In genomic region chr10:49931959-49932727, GRCh38 we compare ENCODE assay signal across 7 cellular contexts. TPM values are rescaled to one million over a fixed set of nuclear protein-coding genes. Genes with fewer than 3 reads are reported as not detected.
DNase-seq lines count a peak whose midpoint lies in the region; ATAC-seq, FAIRE-seq and TF ChIP-seq lines count a peak whose summit lies in the region.
"Not testable (repeated sequence)": the region's sequence is repeated elsewhere in the genome, so short reads cannot be mapped to it uniquely, and the experiment has no call there.

No MANE protein-coding gene starts in this region.

- H3K4me1 Mint-ChIP-seq in activated T-cell treated with anti-CD3 and anti-CD28 coated beads, Interleukin-2, amount 50 U/mL, for 72 hours (ENCODE audit: low read depth), result peaks cover 11% of the 10 kb centered on the region
- H3K4me1 Mint-ChIP-seq in MCF 10A (ENCODE audit: insufficient read depth, unreplicated experiment); stimulated activated naive CD8-positive, alpha-beta T cell treated with anti-CD3 and anti-CD28 coated beads, Interleukin-15, amount 100 ng/mL, for 72 hours: not testable (repeated sequence)
- H3K4me1 Mint-ChIP-seq in endodermal cell, result peaks cover 13% of the 10 kb centered on the region

- H3K27me3 ChIP-seq in IMR-90 (ENCODE audit: control insufficient read depth, insufficient read depth, low read length); endodermal cell (ENCODE audit: control insufficient read depth, insufficient read depth, low read length, poor library complexity, severe bottlenecking); keratinocyte (ENCODE audit: control insufficient read depth, extremely low read depth, insufficient read depth, low read length): not testable (repeated sequence)

- H3K9me3 Mint-ChIP-seq in activated T-cell treated with anti-CD3 and anti-CD28 coated beads, Interleukin-2, amount 50 U/mL, for 72 hours; MCF 10A (ENCODE audit: unreplicated experiment); endodermal cell; stimulated activated naive CD8-positive, alpha-beta T cell treated with anti-CD3 and anti-CD28 coated beads, Interleukin-15, amount 100 ng/mL, for 72 hours: not testable (repeated sequence)

- H4K91ac ChIP-seq in IMR-90 (ENCODE audit: insufficient read depth, low read depth, low read length), result not testable (repeated sequence)

- not testable (repeated sequence) for H3K4me3 Mint-ChIP-seq in activated T-cell treated with anti-CD3 and anti-CD28 coated beads, Interleukin-2, amount 50 U/mL, for 72 hours; MCF 10A (ENCODE audit: unreplicated experiment); endodermal cell; stimulated activated naive CD8-positive, alpha-beta T cell treated with anti-CD3 and anti-CD28 coated beads, Interleukin-15, amount 100 ng/mL, for 72 hours

- H3K79me2 ChIP-seq in keratinocyte (ENCODE audit: control insufficient read depth, insufficient read depth, low read length), result not testable (repeated sequence)

- not testable (repeated sequence) for H2BK20ac ChIP-seq in IMR-90 (ENCODE audit: low read depth, low read length)

- H3K27ac ChIP-seq in IMR-90 (ENCODE audit: insufficient read depth, low read length); endodermal cell (ENCODE audit: low read depth, low read length): not testable (repeated sequence)
- H3K27ac ChIP-seq in keratinocyte (ENCODE audit: control insufficient read depth, insufficient read depth, low read length), result peak overlapping the region; percentile 56

- not testable (repeated sequence) for H2AK9ac ChIP-seq in IMR-90 (replicated peaks; ENCODE audit: low read depth, low read length, poor library complexity)

- H3K9me3 ChIP-seq in IMR-90 (ENCODE audit: control insufficient read depth, insufficient read depth, low read length); endodermal cell (ENCODE audit: control insufficient read depth, low read length); keratinocyte (ENCODE audit: control insufficient read depth, low read depth, low read length): not testable (repeated sequence)

- not testable (repeated sequence) for H3K56ac ChIP-seq in IMR-90 (ENCODE audit: extremely low read depth, insufficient read depth, low read length)

- not testable (repeated sequence) for BruUV-seq in IMR-90 (replicated peaks; lab: Mats Ljungman, UMichigan)
- BruUV-seq in MCF 10A (replicated peaks; lab: Mats Ljungman, UMichigan), result TSS peak; percentile 76

- POLR2A ChIA-PET in IMR-90 (lab: Charles Lee; ENCODE audit: unreplicated experiment); MCF 10A (lab: Yijun Ruan, JAX): not testable (repeated sequence)

- H3K4ac ChIP-seq in IMR-90 (ENCODE audit: low read depth, low read length), result not testable (repeated sequence)

- H3K14ac ChIP-seq in IMR-90 (replicated peaks; ENCODE audit: low read depth, low read length), result not testable (repeated sequence)

- not testable (repeated sequence) for H2BK120ac ChIP-seq in IMR-90 (ENCODE audit: low read depth, low read length)

- H3K9me1 ChIP-seq in IMR-90 (ENCODE audit: insufficient read depth, low read length); keratinocyte (ENCODE audit: control insufficient read depth, extremely low read depth, insufficient read depth, low read length): not testable (repeated sequence)

- dilution Hi-C loops in IMR-90 (cut with HindIII; ENCODE audit: low sequenced_read_pairs, unreplicated experiment); keratinocyte (cut with MboI; ENCODE audit: extremely low pct_ligation_motif_present, low sequenced_read_pairs): not testable (repeated sequence)

- not testable (repeated sequence) for H4K8ac ChIP-seq in IMR-90 (ENCODE audit: low read depth in 2 of 2, low read length in 2 of 2)

- FAIRE-seq in G401.6 (lab: Jason Lieb, UNC), result peak; percentile 21
- not testable (repeated sequence) for FAIRE-seq in keratinocyte (lab: Jason Lieb, UNC)

- peak; percentile 63; the same call in 1 of the 2 replicates for ATAC-seq in IMR-90 (ENCODE audit: low read depth)
- peak; percentile 80 to 86 for ATAC-seq in activated T-cell treated with anti-CD3 and anti-CD28 coated beads, Interleukin-2, amount 50 U/mL, for 72 hours (replicated peaks in 1 of 2)
- peak; percentile 61 for ATAC-seq in stimulated activated naive CD8-positive, alpha-beta T cell treated with anti-CD3 and anti-CD28 coated beads, Interleukin-15, amount 100 ng/mL, for 72 hours

- H3K18ac ChIP-seq in IMR-90 (ENCODE audit: low read depth, low read length), result not testable (repeated sequence)

- H2AK5ac ChIP-seq in IMR-90 (ENCODE audit: low read depth, low read length), result not testable (repeated sequence)

- not testable (repeated sequence) for H3K4me2 ChIP-seq in IMR-90 (ENCODE audit: low read depth, low read length); keratinocyte (ENCODE audit: control insufficient read depth, extremely low read depth, insufficient read depth, low read depth, low read length)

- not testable (repeated sequence) for H3K27me3 Mint-ChIP-seq in activated T-cell treated with anti-CD3 and anti-CD28 coated beads, Interleukin-2, amount 50 U/mL, for 72 hours (ENCODE audit: low read depth); MCF 10A (ENCODE audit: insufficient read depth, unreplicated experiment); endodermal cell (ENCODE audit: insufficient read depth); stimulated activated naive CD8-positive, alpha-beta T cell treated with anti-CD3 and anti-CD28 coated beads, Interleukin-15, amount 100 ng/mL, for 72 hours

- intact Hi-C loops in IMR-90 (cut with micrococcal nuclease); MCF 10A (cut with micrococcal nuclease): not testable (repeated sequence)

- peak overlapping the region; percentile 82 for H3K27ac Mint-ChIP-seq in activated T-cell treated with anti-CD3 and anti-CD28 coated beads, Interleukin-2, amount 50 U/mL, for 72 hours
- not testable (repeated sequence) for H3K27ac Mint-ChIP-seq in MCF 10A (ENCODE audit: low read depth, unreplicated experiment); endodermal cell
- peak overlapping the region; percentile 48 to 81 for H3K27ac Mint-ChIP-seq in stimulated activated naive CD8-positive, alpha-beta T cell treated with anti-CD3 and anti-CD28 coated beads, Interleukin-15, amount 100 ng/mL, for 72 hours

- TF ChIP-seq RAD21 in IMR-90 (IDR thresholded peaks at IDR 0.05; ENCODE audit: low read length), result not testable (repeated sequence)

- H2AFZ ChIP-seq in IMR-90 (replicated peaks; ENCODE audit: low read length, poor library complexity); keratinocyte (ENCODE audit: control insufficient read depth, low read length): not testable (repeated sequence)

- not testable (repeated sequence) for H3K36me3 ChIP-seq in IMR-90 (ENCODE audit: control insufficient read depth, insufficient read depth, low read length); endodermal cell (ENCODE audit: control insufficient read depth, insufficient read depth, low read length); keratinocyte (ENCODE audit: control insufficient read depth in 2 of 2, extremely low read depth in 1 of 2, insufficient read depth in 2 of 2, low read length in 2 of 2)

- not testable (repeated sequence) for H3K4me1 ChIP-seq in IMR-90 (ENCODE audit: control insufficient read depth, insufficient read depth, low read length); endodermal cell (ENCODE audit: control insufficient read depth, insufficient read depth, low read length); keratinocyte (ENCODE audit: control insufficient read depth, extremely low read depth, insufficient read depth, low read length)

- DNase-seq in IMR-90; activated T-cell treated with anti-CD3 and anti-CD28 coated beads, Interleukin-2, amount 50 U/mL, for 72 hours; MCF 10A (ENCODE audit: unreplicated experiment); keratinocyte (ENCODE audit: low read depth, low spot score); stimulated activated naive CD8-positive, alpha-beta T cell treated with anti-CD3 and anti-CD28 coated beads, Interleukin-15, amount 100 ng/mL, for 72 hours: not testable (repeated sequence)
- peak; percentile 62 for DNase-seq in endodermal cell

- H3K36me3 Mint-ChIP-seq in activated T-cell treated with anti-CD3 and anti-CD28 coated beads, Interleukin-2, amount 50 U/mL, for 72 hours (ENCODE audit: insufficient read depth in 2 of 2); endodermal cell (ENCODE audit: low read depth): not testable (repeated sequence)
- peaks cover 27% of the 10 kb centered on the region for H3K36me3 Mint-ChIP-seq in MCF 10A (ENCODE audit: insufficient read depth, unreplicated experiment)

- not testable (repeated sequence) for H2BK15ac ChIP-seq in IMR-90 (ENCODE audit: low read depth, low read length)

- not testable (repeated sequence) for H3K4me3 ChIP-seq in IMR-90 (ENCODE audit: insufficient read depth, low read depth, low read length); endodermal cell (ENCODE audit: low read length); keratinocyte (ENCODE audit: control insufficient read depth in 2 of 3, extremely low read depth in 1 of 3, insufficient read depth in 2 of 3, low read depth in 1 of 3, low read length in 3 of 3)

- in situ Hi-C loops in IMR-90 (cut with MboI; ENCODE audit: low sequenced_read_pairs), result not testable (repeated sequence)

- TF ChIP-seq CTCF in IMR-90 (conservative IDR thresholded peaks at IDR 0.05; ENCODE audit: low read depth, low read length); MCF 10A (IDR thresholded peaks at IDR 0.05; ENCODE audit: unreplicated experiment); endodermal cell (conservative IDR thresholded peaks at IDR 0.05); keratinocyte (optimal IDR thresholded peaks at IDR 0.05 in 1 of 3, IDR thresholded peaks at IDR 0.05 in 1 of 3, conservative IDR thresholded peaks at IDR 0.05 in 1 of 3; ENCODE audit: extremely low read depth in 1 of 3, insufficient read depth in 2 of 3, low read length in 3 of 3): not testable (repeated sequence)

- WGBS in IMR-90 (ENCODE audit: extremely low coverage in 2 of 2, insufficient read length in 1 of 2), 2 experiments, result no CpG with 5 or more reads among the region's 7 CpGs
- WGBS in endodermal cell (ENCODE audit: insufficient coverage in 1 of 2, insufficient read length in 1 of 2), 2 experiments, result 50% methylated on average over 2 of the region's 7 CpGs; no CpG with 5 or more reads in 1 of the 2 experiments

- TF ChIP-seq POLR2A in IMR-90 (IDR thresholded peaks at IDR 0.05; ENCODE audit: low read depth, low read length), result not testable (repeated sequence)

- not testable (repeated sequence) for H4K5ac ChIP-seq in IMR-90 (ENCODE audit: low read depth, low read length)

- not testable (repeated sequence) for H3K23ac ChIP-seq in IMR-90 (ENCODE audit: low read depth, low read length)

- H3K9ac ChIP-seq in IMR-90 (ENCODE audit: low read depth, low read length); endodermal cell (ENCODE audit: extremely low read depth, low read length, poor library complexity, severe bottlenecking); keratinocyte (ENCODE audit: control insufficient read depth, extremely low read depth, insufficient read depth, low read length): not testable (repeated sequence)

- not testable (repeated sequence) for H3K79me1 ChIP-seq in IMR-90 (ENCODE audit: low read depth in 1 of 2, low read length in 2 of 2)

- CTCF ChIA-PET in IMR-90 (lab: Yijun Ruan, JAX); MCF 10A (lab: Yijun Ruan, JAX): not testable (repeated sequence)

- not testable (repeated sequence) for H2BK5ac ChIP-seq in IMR-90 (ENCODE audit: low read depth, low read length, poor library complexity, severe bottlenecking)

- H4K20me1 ChIP-seq in IMR-90 (ENCODE audit: insufficient read depth, low read length); keratinocyte (ENCODE audit: control insufficient read depth, extremely low read depth, insufficient read depth, low read length): not testable (repeated sequence)

RNA-seq across cellular contexts. Expression of gene PARG, which starts 9.7 kb away (rescaled TPM):
- 24.4 and 32.2 TPM in 2 replicates for total RNA-seq in IMR-90 (2012; rRNA removed)
- 7.5 and 8.6 TPM in 2 replicates for polyA plus RNA-seq in IMR-90 (2012; rRNA removed)
- 2.1 and 3.3 TPM in 2 replicates for polyA plus RNA-seq in IMR-90 (2012; cell fraction: cytosol; rRNA removed)
- 3.5 and 10.6 TPM in 2 replicates for polyA plus RNA-seq in IMR-90 (2012; cell fraction: nucleus; rRNA removed; ENCODE audit: low replicate concordance)
- 10 to 100 TPM; 32.1 to 33.4 TPM for total RNA-seq in activated T-cell treated with anti-CD3 and anti-CD28 coated beads, Interleukin-2, amount 50 U/mL, for 72 hours
- 29.2 and 36.2 TPM in 2 replicates for total RNA-seq in MCF 10A (2022)
- total RNA-seq in endodermal cell, result 10 to 100 TPM; 66.3 to 67.4 TPM
- polyA plus RNA-seq in endodermal cell (2013, experiment 1 of 2), result 29.3 TPM
- 28.3 TPM for polyA plus RNA-seq in endodermal cell (2013, experiment 2 of 2)
- polyA plus RNA-seq in keratinocyte, result 13.8 to 18.6 TPM (median 17.0 TPM) in 3 replicates
- 18.1 TPM for polyA plus RNA-seq in keratinocyte (2011; ENCODE audit: low read depth)
- 9.2 and 12.5 TPM in 2 replicates for polyA plus RNA-seq in keratinocyte (2011; cell fraction: cytosol; rRNA removed)
- polyA plus RNA-seq in keratinocyte (2011; cell fraction: nucleus; rRNA removed), result 22.8 and 23.1 TPM in 2 replicates
- 12.6 and 15.5 TPM in 2 replicates for polyA plus RNA-seq in keratinocyte (2012; ENCODE audit: low replicate concordance)
- 11.1 to 40.2 TPM (median 27.8 TPM) in 3 replicates for polyA minus RNA-seq in keratinocyte
- 18.0 TPM for polyA minus RNA-seq in keratinocyte (2011; cell fraction: cytosol; rRNA and poly(A)+ RNA removed)
- 34.3 and 52.9 TPM in 2 replicates for polyA minus RNA-seq in keratinocyte (2011; cell fraction: nucleus; rRNA and poly(A)+ RNA removed)

RNA-seq across cellular contexts. Expression of gene TIMM23B, which starts 9.7 kb away (rescaled TPM):
- total RNA-seq in IMR-90 (2012; rRNA removed) (13.8 and 19.2 TPM in 2 replicates), MCF 10A (2022) (31.3 and 34.4 TPM in 2 replicates), endodermal cell (10 to 100 TPM; 18.0 to 22.3 TPM)
- polyA plus RNA-seq in IMR-90 (2012; rRNA removed) (12.9 and 14.2 TPM in 2 replicates), keratinocyte (15.4 to 18.4 TPM (median 16.4 TPM) in 3 replicates)
- 6.4 and 9.3 TPM in 2 replicates for polyA plus RNA-seq in IMR-90 (2012; cell fraction: cytosol; rRNA removed)
- 21.6 and 35.9 TPM in 2 replicates for polyA plus RNA-seq in IMR-90 (2012; cell fraction: nucleus; rRNA removed; ENCODE audit: low replicate concordance)
- 10 to 100 TPM; 18.3 to 23.3 TPM for total RNA-seq in activated T-cell treated with anti-CD3 and anti-CD28 coated beads, Interleukin-2, amount 50 U/mL, for 72 hours
- polyA plus RNA-seq in endodermal cell (2013, experiment 1 of 2), result 13.9 TPM
- 13.9 TPM for polyA plus RNA-seq in endodermal cell (2013, experiment 2 of 2)
- polyA plus RNA-seq in keratinocyte (2011; ENCODE audit: low read depth), result 9.1 TPM
- polyA plus RNA-seq in keratinocyte (2011; cell fraction: cytosol; rRNA removed), result 9.1 and 11.4 TPM in 2 replicates
- polyA plus RNA-seq in keratinocyte (2011; cell fraction: nucleus; rRNA removed), result 24.5 and 30.7 TPM in 2 replicates
- 8.8 and 10.9 TPM in 2 replicates for polyA plus RNA-seq in keratinocyte (2012; ENCODE audit: low replicate concordance)
- polyA minus RNA-seq in keratinocyte, result 9.6 to 21.8 TPM (median 10.4 TPM) in 3 replicates
- 9.2 TPM for polyA minus RNA-seq in keratinocyte (2011; cell fraction: cytosol; rRNA and poly(A)+ RNA removed)
- 16.6 and 28.5 TPM in 2 replicates for polyA minus RNA-seq in keratinocyte (2011; cell fraction: nucleus; rRNA and poly(A)+ RNA removed)

RNA-seq across cellular contexts. Expression of gene AGAP6, which starts 56.1 kb away (rescaled TPM):
- total RNA-seq in IMR-90 (2012; rRNA removed), result 1.9 and 2.3 TPM in 2 replicates
- polyA plus RNA-seq in IMR-90 (2012; rRNA removed), result 12.9 and 13.6 TPM in 2 replicates
- 3.8 and 3.9 TPM in 2 replicates for polyA plus RNA-seq in IMR-90 (2012; cell fraction: cytosol; rRNA removed)
- polyA plus RNA-seq in IMR-90 (2012; cell fraction: nucleus; rRNA removed; ENCODE audit: low replicate concordance), result 111 and 126 TPM in 2 replicates
- 10 to 100 TPM; 18.4 to 21.9 TPM for total RNA-seq in activated T-cell treated with anti-CD3 and anti-CD28 coated beads, Interleukin-2, amount 50 U/mL, for 72 hours
- total RNA-seq in MCF 10A (2022), result 18.2 and 18.8 TPM in 2 replicates
- 10 to 100 TPM; 15.9 to 18.0 TPM for total RNA-seq in endodermal cell
- polyA plus RNA-seq in endodermal cell (2013, experiment 1 of 2), result 18.3 TPM
- 16.9 TPM for polyA plus RNA-seq in endodermal cell (2013, experiment 2 of 2)
- polyA plus RNA-seq in keratinocyte, result 7.4 to 11.4 TPM (median 9.9 TPM) in 3 replicates
- polyA plus RNA-seq in keratinocyte (2011; ENCODE audit: low read depth), result 4.6 TPM
- polyA plus RNA-seq in keratinocyte (2011; cell fraction: cytosol; rRNA removed), result 2.3 and 2.7 TPM in 2 replicates
- 47.0 and 53.9 TPM in 2 replicates for polyA plus RNA-seq in keratinocyte (2011; cell fraction: nucleus; rRNA removed)
- polyA plus RNA-seq in keratinocyte (2012; ENCODE audit: low replicate concordance), result 4.4 and 10.3 TPM in 2 replicates
- polyA minus RNA-seq in keratinocyte, result 0.59 to 8.4 TPM (median 5.3 TPM) in 3 replicates
- 0.96 TPM for polyA minus RNA-seq in keratinocyte (2011; cell fraction: cytosol; rRNA and poly(A)+ RNA removed)
- polyA minus RNA-seq in keratinocyte (2011; cell fraction: nucleus; rRNA and poly(A)+ RNA removed), result 6.2 and 10.3 TPM in 2 replicates
